Comparison of ENCODE assay signal across 23 cellular contexts in the genomic region with DNA sequence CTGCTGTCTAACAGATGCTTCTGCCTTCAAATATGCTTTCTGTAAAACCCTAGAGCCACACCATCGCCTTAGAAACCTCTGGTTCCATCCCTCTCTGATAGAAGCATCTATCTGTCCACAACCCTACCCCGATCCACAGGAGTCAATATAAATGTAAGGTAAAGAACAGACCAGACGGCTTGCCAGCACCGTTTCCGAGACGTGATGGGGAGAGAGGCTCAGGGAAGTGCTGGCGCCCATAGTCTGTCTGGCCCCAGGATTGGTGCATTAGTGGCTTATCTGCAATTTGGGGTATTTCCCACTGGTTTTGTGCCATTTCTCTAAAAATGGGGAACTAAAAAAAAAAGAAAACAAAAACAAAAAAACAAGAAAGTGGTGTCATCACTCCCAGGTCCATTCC.
"Had no signal": no experiment of that assay in that cellular context is flagged by ENCODE, and none has a peak within 500 bp of the region (broad histone marks: within the 10 kb centered on the region; RNA-seq: fewer than 3 reads in every experiment).

No MANE protein-coding gene starts in this region.

- H3K27ac Mint-ChIP-seq: effector memory CD8-positive, alpha-beta T cell; memory B cell; naive thymus-derived CD4-positive, alpha-beta T cell; nephron had no signal

- H3K4me3 Mint-ChIP-seq: effector memory CD8-positive, alpha-beta T cell; memory B cell; naive thymus-derived CD4-positive, alpha-beta T cell; nephron had no signal

- H3K4me2 ChIP-seq: smooth muscle cell had no signal

- H3K27me3 Mint-ChIP-seq: effector memory CD8-positive, alpha-beta T cell had no signal

- DNase-seq: central memory CD4-positive, alpha-beta T cell; effector memory CD8-positive, alpha-beta T cell; erythroblast; hypothalamus; midbrain; naive thymus-derived CD4-positive, alpha-beta T cell; occipital lobe; right lobe of liver; stimulated activated CD4-positive, alpha-beta T cell treated with anti-CD3 and anti-CD28 coated beads, Interleukin-12 subunit alpha, Interleukin-12 subunit beta, amount 100 ng/mL, for 4 hours; stimulated activated CD4-positive, alpha-beta T cell treated with anti-CD3 and anti-CD28 coated beads, Interleukin-1b, Interleukin-23, amount 100 ng/mL, for 48 hours; stimulated activated CD4-positive, alpha-beta T cell treated with anti-CD3 and anti-CD28 coated beads, Interleukin-4, amount 100 ng/mL, for 1 hour; stimulated activated CD8-positive, alpha-beta memory T cell treated with anti-CD3 and anti-CD28 coated beads, Interleukin-4, amount 100 ng/mL, for 48 hours; stimulated activated naive CD4-positive, alpha-beta T cell treated with Interleukin-2 at 50 U/mL for 16 hours; stomach; testis; tibial artery; upper lobe of right lung had no signal

- H3K9me3 ChIP-seq: ovary, right lobe of liver, testis, upper lobe of right lung, uterus had no signal

- H3K36me3 ChIP-seq: ovary, right lobe of liver, stomach, tibial artery, upper lobe of right lung, uterus had no signal

- H3K27ac ChIP-seq: ovary, right lobe of liver, stomach, testis, tibial artery, upper lobe of right lung, uterus had no signal

- H3K4me1 Mint-ChIP-seq: memory B cell had no signal

- H3K4me3 ChIP-seq: lung, ovary, right lobe of liver, smooth muscle cell, stomach, testis, tibial artery, upper lobe of right lung, uterus had no signal

- H3K4me1 ChIP-seq: right lobe of liver, stomach, tibial artery had no signal

- H3K36me3 Mint-ChIP-seq: memory B cell had no signal

- H3K27me3 ChIP-seq: ovary, right lobe of liver, stomach, testis, tibial artery, upper lobe of right lung, uterus had no signal
